In genomic region chr11:6755303-6755952, GRCh38 we compare ENCODE assay signal across 8 cellular contexts. TPM values are rescaled to one million over a fixed set of nuclear protein-coding genes. Genes with fewer than 3 reads are reported as not detected.
A peak's percentile ranks its signal among the peaks of the same experiment; 100 is the strongest.
DNase-seq lines count a peak whose midpoint lies in the region; ATAC-seq, FAIRE-seq and TF ChIP-seq lines count a peak whose summit lies in the region.

No MANE protein-coding gene starts in this region.

- intact Hi-C loops in pancreas (cut with DNase I), result no loop called here

- H3K27ac ChIP-seq in KMS-11 (no peak overlapping the region), pancreas (no peak overlapping the region)

- no peaks in the 10 kb centered on the region for H3K79me2 ChIP-seq in KMS-11 (ENCODE audit: insufficient read depth, low read depth)

- WGBS in pancreas, 2 donors, result 2 to 4% methylated on average over 5 of the region's 5 CpGs

- no peaks in the 10 kb centered on the region for H3K27me3 ChIP-seq in KMS-11 (ENCODE audit: insufficient read depth, low read depth)
- H3K27me3 ChIP-seq in pancreas, result no peaks in the 10 kb centered on the region

- H3K4me2 ChIP-seq in KMS-11, result no peak overlapping the region

- DNase-seq in A172 (ENCODE audit: low spot score) (peak; percentile 25), D721Med (ENCODE audit: insufficient read length, low spot score) (no peak), foreskin fibroblast (peak; percentile 24 to 68), pancreas (peak in 2 of 6 donors; percentile 4 to 28), 8988T (no peak)
- peak; percentile 8 to 30 for DNase-seq in activated CD4-positive, alpha-beta T cell treated with anti-CD3 and anti-CD28 coated beads, Interleukin-2, amount 50 U/mL, for 4 hours
- no peak for DNase-seq in T-helper 2 cell treated with Interferon-gamma antibody and Interleukin-4, amounts not matched to agents 5 μg/mL and 100 μg/mL, for 36 hours (ENCODE audit: low spot score)

- no peak overlapping the region for H3K27ac Mint-ChIP-seq in T-helper 2 cell treated with Interferon-gamma antibody and Interleukin-4, amounts not matched to agents 5 μg/mL and 100 μg/mL, for 36 hours

- no peak overlapping the region for H3K4me3 ChIP-seq in KMS-11 (IDR thresholded peaks at IDR 0.05; ENCODE audit: insufficient read depth, low read depth, low read length)
- no peak overlapping the region for H3K4me3 ChIP-seq in foreskin fibroblast (ENCODE audit: low read depth in 1 of 2, low read length in 2 of 2)
- H3K4me3 ChIP-seq in pancreas, result no peak overlapping the region

- peak; percentile 73 to 87 (median 84) for ATAC-seq in pancreas

- FAIRE-seq in D721Med (lab: Jason Lieb, UNC), result no peak
- FAIRE-seq in pancreas (lab: Jason Lieb, UNC), result peak; percentile 17

- H3K36me3 ChIP-seq in KMS-11 (ENCODE audit: insufficient read depth), result no peaks in the 10 kb centered on the region
- H3K36me3 ChIP-seq in pancreas, result no peaks in the 10 kb centered on the region

- no peak overlapping the region for H3K9ac ChIP-seq in KMS-11

- H3K27me3 Mint-ChIP-seq in T-helper 2 cell treated with Interferon-gamma antibody and Interleukin-4, amounts not matched to agents 5 μg/mL and 100 μg/mL, for 36 hours (ENCODE audit: low read depth), result peaks cover 7% of the 10 kb centered on the region

- no peaks in the 10 kb centered on the region for H3K4me1 ChIP-seq in KMS-11 (ENCODE audit: low read depth, poor library complexity, severe bottlenecking)
- H3K4me1 ChIP-seq in pancreas, result peaks cover 7 to 15% (median 7%) of the 10 kb centered on the region in 3 donors

- H3K9me3 ChIP-seq in pancreas, result no peaks in the 10 kb centered on the region

- no peaks in the 10 kb centered on the region for H4K20me1 ChIP-seq in KMS-11 (ENCODE audit: insufficient read depth)

- peaks cover 7% of the 10 kb centered on the region for H3K4me1 Mint-ChIP-seq in T-helper 2 cell treated with Interferon-gamma antibody and Interleukin-4, amounts not matched to agents 5 μg/mL and 100 μg/mL, for 36 hours (ENCODE audit: low read depth)

- TF ChIP-seq CTCF in D721Med (IDR thresholded peaks at IDR 0.05; ENCODE audit: insufficient read depth, missing control alignments), result peak; percentile 81
- peak; percentile 84 for TF ChIP-seq CTCF in KMS-11 (conservative IDR thresholded peaks at IDR 0.05; ENCODE audit: low read depth, low read length)
- peak; percentile 94 for TF ChIP-seq CTCF in foreskin fibroblast (IDR thresholded peaks at IDR 0.05; ENCODE audit: low read depth, low read length)
- peak; percentile 68 to 89 (median 82) for TF ChIP-seq CTCF in pancreas (IDR thresholded peaks at IDR 0.05)

- no peaks in the 10 kb centered on the region for H3K9me3 Mint-ChIP-seq in T-helper 2 cell treated with Interferon-gamma antibody and Interleukin-4, amounts not matched to agents 5 μg/mL and 100 μg/mL, for 36 hours

- H2AFZ ChIP-seq in KMS-11 (ENCODE audit: low read depth), result peak overlapping the region; percentile 25; the same call in 1 of the 2 replicates

- no peaks in the 10 kb centered on the region for H3K36me3 Mint-ChIP-seq in T-helper 2 cell treated with Interferon-gamma antibody and Interleukin-4, amounts not matched to agents 5 μg/mL and 100 μg/mL, for 36 hours (ENCODE audit: low read depth)

- no peak overlapping the region for H3K4me3 Mint-ChIP-seq in T-helper 2 cell treated with Interferon-gamma antibody and Interleukin-4, amounts not matched to agents 5 μg/mL and 100 μg/mL, for 36 hours

RNA-seq across cellular contexts. Expression of gene OR2AG2, which starts 16.3 kb away (rescaled TPM):
- not detected in 2 replicates for total RNA-seq in A172 (2014; rRNA removed; shearing (Covaris generic))
- under 1 TPM in 5 of 6 donors, not detected in 1; 0.08 to 0.17 (median 0.12) TPM for total RNA-seq in pancreas
- polyA plus RNA-seq in pancreas, result not detected

RNA-seq across cellular contexts. Expression of gene OR2AG1, which starts 27.4 kb away (rescaled TPM):
- total RNA-seq in A172 (2014; rRNA removed; shearing (Covaris generic)), result not detected in 2 replicates
- total RNA-seq in pancreas, result not detected
- not detected for polyA plus RNA-seq in pancreas

RNA-seq across cellular contexts. Expression of gene OR6A2, which starts 44.1 kb away (rescaled TPM):
- total RNA-seq in A172 (2014; rRNA removed; shearing (Covaris generic)), result not detected in 2 replicates
- total RNA-seq in pancreas, result under 1 TPM; 0.06 to 0.39 (median 0.16) TPM
- polyA plus RNA-seq in pancreas, result not detected

Comparison
In these comparisons a context has a peak if more than half of its experiments do, and no peak if none do; other contexts are left out.
1. DNase-seq: peak in A172 (single experiment), activated CD4-positive, alpha-beta T cell treated with anti-CD3 and anti-CD28 coated beads, Interleukin-2, amount 50 U/mL, for 4 hours (2 of 2) and foreskin fibroblast (2 of 2); none in D721Med (single experiment), T-helper 2 cell treated with Interferon-gamma antibody and Interleukin-4, amounts not matched to agents 5 μg/mL and 100 μg/mL, for 36 hours (single experiment) and 8988T (single experiment).
2. Peak in every context shown above with its lines, with median percentiles within 50 percentile points of each other: CTCF ChIP-seq.